ENCODE assay signal across 8 cellular contexts in genomic region chr17:59892251-59892848, GRCh38. TPM values are rescaled to one million over a fixed set of nuclear protein-coding genes. Genes with fewer than 3 reads are reported as not detected.
DNase-seq lines count a peak whose midpoint lies in the region; ATAC-seq lines count a peak whose summit lies in the region.

No MANE protein-coding gene starts in this region.

- peaks cover 38% of the 10 kb centered on the region for H3K4me1 Mint-ChIP-seq in activated CD4-positive, alpha-beta T cell treated with anti-CD3 and anti-CD28 coated beads, Interleukin-2, amount 10 ng/mL, durations not matched to agents 24 days and 14 days
- peaks cover 56% of the 10 kb centered on the region for H3K4me1 Mint-ChIP-seq in activated naive CD4-positive, alpha-beta T cell treated with anti-CD3 and anti-CD28 coated beads for 36 hours (ENCODE audit: low read depth)

- peak overlapping the region; percentile 100 for H3K27ac Mint-ChIP-seq in activated CD4-positive, alpha-beta T cell treated with anti-CD3 and anti-CD28 coated beads, Interleukin-2, amount 10 ng/mL, durations not matched to agents 24 days and 14 days
- peak overlapping the region; percentile 96 for H3K27ac Mint-ChIP-seq in activated naive CD4-positive, alpha-beta T cell treated with anti-CD3 and anti-CD28 coated beads for 36 hours

- peak overlapping the region; percentile 77 for H3K4me2 ChIP-seq in skeletal muscle satellite cell (ENCODE audit: low read length)

- H3K36me3 Mint-ChIP-seq in activated CD4-positive, alpha-beta T cell treated with anti-CD3 and anti-CD28 coated beads, Interleukin-2, amount 10 ng/mL, durations not matched to agents 24 days and 14 days (ENCODE audit: low read depth) = peaks cover 24% of the 10 kb centered on the region
- peaks cover 25% of the 10 kb centered on the region for H3K36me3 Mint-ChIP-seq in activated naive CD4-positive, alpha-beta T cell treated with anti-CD3 and anti-CD28 coated beads for 36 hours (ENCODE audit: low read depth)

- no peak for DNase-seq in activated CD4-positive, alpha-beta T cell treated with anti-CD3 and anti-CD28 coated beads, Interleukin-2, amount 10 ng/mL, durations not matched to agents 24 days and 14 days
- DNase-seq in activated CD4-positive, alpha-beta T cell treated with anti-CD3 and anti-CD28 coated beads for 1 hour = no peak
- DNase-seq in activated naive CD4-positive, alpha-beta T cell treated with anti-CD3 and anti-CD28 coated beads for 36 hours = peak; percentile 8
- DNase-seq in right cardiac atrium (no peak), NCI-H510A (lab: John Stamatoyannopoulos, UW) (no peak), KG1 (lab: John Stamatoyannopoulos, UW) (no peak)

- H3K9me3 Mint-ChIP-seq in activated CD4-positive, alpha-beta T cell treated with anti-CD3 and anti-CD28 coated beads, Interleukin-2, amount 10 ng/mL, durations not matched to agents 24 days and 14 days = no peaks in the 10 kb centered on the region
- H3K9me3 Mint-ChIP-seq in activated naive CD4-positive, alpha-beta T cell treated with anti-CD3 and anti-CD28 coated beads for 36 hours = no peaks in the 10 kb centered on the region

- no peak overlapping the region for H3K27ac ChIP-seq in right cardiac atrium (ENCODE audit: low read length)

- H3K4me3 ChIP-seq in right cardiac atrium (ENCODE audit: low read length) (peak overlapping the region; percentile 83), skeletal muscle satellite cell (ENCODE audit: low read length) (peak overlapping the region; percentile 70)

- H3K27me3 Mint-ChIP-seq in activated CD4-positive, alpha-beta T cell treated with anti-CD3 and anti-CD28 coated beads, Interleukin-2, amount 10 ng/mL, durations not matched to agents 24 days and 14 days = peaks cover 3% of the 10 kb centered on the region
- H3K27me3 Mint-ChIP-seq in activated naive CD4-positive, alpha-beta T cell treated with anti-CD3 and anti-CD28 coated beads for 36 hours (ENCODE audit: low read depth) = no peaks in the 10 kb centered on the region

- ATAC-seq in HG03342 (IDR thresholded peaks at IDR 0.05; ENCODE audit: unreplicated experiment) (peak; percentile 40), right cardiac atrium (peak; percentile 76 to 79)

- no peaks in the 10 kb centered on the region for H3K27me3 ChIP-seq in right cardiac atrium (ENCODE audit: control insufficient read depth, insufficient read depth)
- H3K27me3 ChIP-seq in skeletal muscle satellite cell (ENCODE audit: control insufficient read depth, insufficient read depth, low read length) = no peaks in the 10 kb centered on the region

- 10% methylated on average over 21 of the region's 21 CpGs for WGBS in right cardiac atrium

- no peaks in the 10 kb centered on the region for H3K36me3 ChIP-seq in skeletal muscle satellite cell (ENCODE audit: insufficient read depth, low read length)

- H3K4me1 ChIP-seq in right cardiac atrium (ENCODE audit: control insufficient read depth, insufficient read depth, low read length) (no peaks in the 10 kb centered on the region), skeletal muscle satellite cell (ENCODE audit: control insufficient read depth, insufficient read depth, low read length) (peaks cover 13% of the 10 kb centered on the region)

- CTCF ChIA-PET in activated naive CD4-positive, alpha-beta T cell treated with anti-CD3 and anti-CD28 coated beads for 36 hours (lab: Charles Lee) = interaction anchor here (0.6 to 1.1 kb wide), 5 partner anchors 22 to 451 kb away, joined by 3 to 4 read pairs (median 3); partner anchors contain the start of gene RNFT1

- peak overlapping the region; percentile 72 for H3K9ac ChIP-seq in skeletal muscle satellite cell (ENCODE audit: low read depth, low read length)

- peak overlapping the region; percentile 100 for H3K4me3 Mint-ChIP-seq in activated CD4-positive, alpha-beta T cell treated with anti-CD3 and anti-CD28 coated beads, Interleukin-2, amount 10 ng/mL, durations not matched to agents 24 days and 14 days
- peak overlapping the region; percentile 100 for H3K4me3 Mint-ChIP-seq in activated naive CD4-positive, alpha-beta T cell treated with anti-CD3 and anti-CD28 coated beads for 36 hours

- no peaks in the 10 kb centered on the region for H3K9me3 ChIP-seq in right cardiac atrium (ENCODE audit: control insufficient read depth, low read length)
- no peaks in the 10 kb centered on the region for H3K9me3 ChIP-seq in skeletal muscle satellite cell (replicated peaks; ENCODE audit: low read length)

- intact Hi-C loops in activated CD4-positive, alpha-beta T cell treated with anti-CD3 and anti-CD28 coated beads, Interleukin-2, amount 10 ng/mL, durations not matched to agents 24 days and 14 days (cut with micrococcal nuclease) = loop anchor here (1.0 to 10.0 kb wide), 4 partner anchors 48 to 735 kb away; partner anchors contain the start of genes CLTC, PRR11, PTRH2 and SKA2
- intact Hi-C loops in activated naive CD4-positive, alpha-beta T cell treated with anti-CD3 and anti-CD28 coated beads for 36 hours (cut with micrococcal nuclease) = loop anchor here (1.0 to 10.0 kb wide), 7 partner anchors 48 to 735 kb away; partner anchors contain the start of genes PPM1D, PRR11, PTRH2 and SKA2
- intact Hi-C loops in right cardiac atrium (cut with DNase I) = no loop called here

RNA-seq across cellular contexts. Expression of gene TUBD1, which starts 0.4 kb away (rescaled TPM):
- 11.0 and 12.1 TPM in 2 replicates for total RNA-seq in activated CD4-positive, alpha-beta T cell treated with anti-CD3 and anti-CD28 coated beads, Interleukin-2, amount 10 ng/mL, durations not matched to agents 24 days and 14 days
- 10 to 100 TPM; 15.2 to 15.4 TPM for total RNA-seq in activated naive CD4-positive, alpha-beta T cell treated with anti-CD3 and anti-CD28 coated beads for 36 hours
- 1 to 10 TPM; 7.1 to 8.5 (median 8.3) TPM for total RNA-seq in right cardiac atrium
- 5.1 TPM for polyA plus RNA-seq in right cardiac atrium
- 2.3 and 3.1 TPM in 2 replicates for total RNA-seq in skeletal muscle satellite cell (2012; rRNA removed)

RNA-seq across cellular contexts. Expression of gene RPS6KB1, which starts 0.6 kb away (rescaled TPM):
- total RNA-seq in activated CD4-positive, alpha-beta T cell treated with anti-CD3 and anti-CD28 coated beads, Interleukin-2, amount 10 ng/mL, durations not matched to agents 24 days and 14 days = 64.0 and 66.4 TPM in 2 replicates
- 10 to 100 TPM; 42.1 to 48.5 TPM for total RNA-seq in activated naive CD4-positive, alpha-beta T cell treated with anti-CD3 and anti-CD28 coated beads for 36 hours
- total RNA-seq in right cardiac atrium = 10 to 100 TPM; 21.9 to 31.3 (median 28.0) TPM
- polyA plus RNA-seq in right cardiac atrium = 7.8 TPM
- total RNA-seq in skeletal muscle satellite cell (2012; rRNA removed) = 11.9 and 12.7 TPM in 2 replicates

Comparison
In these comparisons a context has a peak if more than half of its experiments do, and no peak if none do; other contexts are left out.
1. intact Hi-C loops: an anchor here in activated CD4-positive, alpha-beta T cell treated with anti-CD3 and anti-CD28 coated beads, Interleukin-2, amount 10 ng/mL, durations not matched to agents 24 days and 14 days (1.0 to 10.0 kb wide) and activated naive CD4-positive, alpha-beta T cell treated with anti-CD3 and anti-CD28 coated beads for 36 hours (1.0 to 10.0 kb wide); none called in right cardiac atrium.